1 cellular context compared by ENCODE assay signal in genomic region chr16:81497690-81498089, GRCh38.
TF ChIP-seq lines count a peak whose summit lies in the region.

No MANE protein-coding gene starts in this region.

TF ChIP-seq in K562, 482 proteins besides CTCF, POLR2A, EP300 and RAD21 (continued from another document):
- TF ChIP-seq PTTG1 (tag; IDR thresholded peaks at IDR 0.05; ENCODE audit: low read depth), result no peak
